ENCODE assay signal across 21 cellular contexts in genomic region chr7:93538061-93538460, GRCh38. TPM values are rescaled to one million over a fixed set of nuclear protein-coding genes. Genes with fewer than 3 reads are reported as not detected.
DNase-seq lines count a peak whose midpoint lies in the region; ATAC-seq and TF ChIP-seq lines count a peak whose summit lies in the region.
"Had no signal": no experiment of that assay in that cellular context is flagged by ENCODE, and none has a peak within 500 bp of the region (broad histone marks: within the 10 kb centered on the region; RNA-seq: fewer than 3 reads in every experiment).

No MANE protein-coding gene starts in this region.

- WGBS in SK-N-SH (ENCODE audit: low lambda C conversion rate): 11% methylated on average over 1 of the region's 1 CpG

- no peak for TF ChIP-seq RAD21 in SK-N-SH (IDR thresholded peaks at IDR 0.05; ENCODE audit: low read length)

- CTCF ChIA-PET in SK-N-SH (lab: Yijun Ruan, JAX): interaction anchor here (1.6 kb wide), 1 partner anchor 13 kb away, joined by 5 read pairs; no protein-coding TSS in a partner anchor

- POLR2A ChIA-PET in SK-N-SH (lab: Yijun Ruan, JAX): no interaction called here

- no peaks in the 10 kb centered on the region for H3K27me3 ChIP-seq in SK-N-SH (ENCODE audit: insufficient read depth)
- H3K27me3 ChIP-seq: BE2C, BLaER1 had no signal

- no peak overlapping the region for H3K4me2 ChIP-seq in SK-N-SH
- H3K4me2 ChIP-seq: BLaER1 had no signal

- no peak for TF ChIP-seq EP300 in SK-N-SH (IDR thresholded peaks at IDR 0.05; ENCODE audit: borderline replicate concordance in 1 of 2, low read depth in 1 of 2, low read length in 1 of 2)

- H3K79me2 ChIP-seq in SK-N-SH (ENCODE audit: insufficient read depth): no peaks in the 10 kb centered on the region

- H3K9me3 ChIP-seq in SK-N-SH: no peaks in the 10 kb centered on the region
- H3K9me3 ChIP-seq in SK-N-MC (ENCODE audit: low read depth, low read length): no peaks in the 10 kb centered on the region
- H3K9me3 ChIP-seq: BE2C, BLaER1, Caco-2 had no signal

- H3K36me3 ChIP-seq in SK-N-SH (replicated peaks in 1 of 2; ENCODE audit: control insufficient read depth in 1 of 2, insufficient read depth in 2 of 2, low read length in 1 of 2) (no peaks in the 10 kb centered on the region), SK-N-MC (ENCODE audit: insufficient read depth, low read length) (no peaks in the 10 kb centered on the region)
- H3K36me3 ChIP-seq: BE2C, BLaER1 had no signal

- TF ChIP-seq CTCF in SK-N-SH (IDR thresholded peaks at IDR 0.05): no peak

- H3K9ac ChIP-seq in SK-N-SH (no peak overlapping the region), SK-N-MC (ENCODE audit: insufficient read length) (no peak overlapping the region)
- H3K9ac ChIP-seq: BLaER1 had no signal

- H3K4me3 ChIP-seq in SK-N-SH (ENCODE audit: low read depth in 2 of 2, low read length in 1 of 2) (no peak overlapping the region), SK-N-MC (peak overlapping the region; percentile 47)
- H3K4me3 ChIP-seq: BLaER1, GM12878 had no signal

- H3K9me2 ChIP-seq in SK-N-SH: 0 out of 2 replicates have a peak, but pooled peaks cover 6% of the 10 kb centered on the region

- no peak for DNase-seq in SK-N-SH
- peak; percentile 70 for DNase-seq in SK-N-MC (ENCODE audit: low read depth, low spot score)
- DNase-seq in NCI-H128 (lab: John Stamatoyannopoulos, UW; ENCODE audit: unreplicated experiment): no peak
- DNase-seq in COR-L47 (lab: John Stamatoyannopoulos, UW): no peak
- DNase-seq: ACHN; BE2C; C1 segment of cervical spinal cord; Caco-2; Calu3; CD4-positive, alpha-beta memory T cell; CD4-positive, CD25-positive, alpha-beta regulatory T cell; CD8-positive, alpha-beta memory T cell; DMS79 treated with DMSO at 0.1 percent for 48 hours; EL; GDM1 had no signal

- no peak overlapping the region for H2AFZ ChIP-seq in SK-N-SH (ENCODE audit: low read depth)

- H3K27ac ChIP-seq in SK-N-SH (ENCODE audit: low read depth in 2 of 2, low read length in 1 of 2) (no peak overlapping the region), SK-N-MC (peak overlapping the region; percentile 67; the same call in 1 of the 2 replicates)
- H3K27ac ChIP-seq: 22Rv1, BLaER1 had no signal

- ATAC-seq in SK-N-SH treated with all-trans-retinoic acid at 6 μM for 48 hours: peak; percentile 47; the same call in 2 of the 3 replicates
- ATAC-seq: GM12878 had no signal

- no peaks in the 10 kb centered on the region; a peak in 1 of 4 replicates for H3K4me1 ChIP-seq in SK-N-SH (ENCODE audit: control insufficient read depth in 1 of 2, insufficient read depth in 2 of 2, low read depth in 1 of 2, low read length in 1 of 2)
- H3K4me1 ChIP-seq: BE2C, Caco-2 had no signal

- H4K20me1 ChIP-seq in SK-N-SH (ENCODE audit: insufficient read depth): no peaks in the 10 kb centered on the region
- H4K20me1 ChIP-seq: BLaER1 had no signal

- no peaks in the 10 kb centered on the region for H3F3A ChIP-seq in SK-N-SH (replicated peaks; ENCODE audit: insufficient read depth)

TF ChIP-seq in SK-N-SH treated with all-trans-retinoic acid at 6 μM for 48 hours, 23 proteins besides CTCF, POLR2A, EP300 and RAD21:
- TF ChIP-seq, protein P1, sequence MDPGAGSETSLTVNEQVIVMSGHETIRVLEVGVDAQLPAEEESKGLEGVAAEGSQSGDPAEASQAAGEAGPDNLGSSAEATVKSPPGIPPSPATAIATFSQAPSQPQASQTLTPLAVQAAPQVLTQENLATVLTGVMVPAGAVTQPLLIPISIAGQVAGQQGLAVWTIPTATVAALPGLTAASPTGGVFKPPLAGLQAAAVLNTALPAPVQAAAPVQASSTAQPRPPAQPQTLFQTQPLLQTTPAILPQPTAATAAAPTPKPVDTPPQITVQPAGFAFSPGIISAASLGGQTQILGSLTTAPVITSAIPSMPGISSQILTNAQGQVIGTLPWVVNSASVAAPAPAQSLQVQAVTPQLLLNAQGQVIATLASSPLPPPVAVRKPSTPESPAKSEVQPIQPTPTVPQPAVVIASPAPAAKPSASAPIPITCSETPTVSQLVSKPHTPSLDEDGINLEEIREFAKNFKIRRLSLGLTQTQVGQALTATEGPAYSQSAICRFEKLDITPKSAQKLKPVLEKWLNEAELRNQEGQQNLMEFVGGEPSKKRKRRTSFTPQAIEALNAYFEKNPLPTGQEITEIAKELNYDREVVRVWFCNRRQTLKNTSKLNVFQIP (CRISPR knock-in tag; IDR thresholded peaks at IDR 0.05; ENCODE audit: borderline replicate concordance, low read depth): no peak
- TF ChIP-seq TOX (CRISPR knock-in tag; IDR thresholded peaks at IDR 0.05; ENCODE audit: borderline replicate concordance) (no peak), TCF4 (CRISPR knock-in tag; IDR thresholded peaks at IDR 0.05; ENCODE audit: borderline replicate concordance) (no peak), ZFP3 (CRISPR knock-in tag; IDR thresholded peaks at IDR 0.05) (no peak), RARB (CRISPR knock-in tag; IDR thresholded peaks at IDR 0.05) (no peak), ESRRG (CRISPR knock-in tag; IDR thresholded peaks at IDR 0.05) (no peak), ZFP30 (CRISPR knock-in tag; IDR thresholded peaks at IDR 0.05) (no peak), ARNTL (CRISPR knock-in tag; IDR thresholded peaks at IDR 0.05; ENCODE audit: borderline replicate concordance, low read depth) (no peak), CSDC2 (CRISPR knock-in tag; IDR thresholded peaks at IDR 0.05) (no peak)

TF ChIP-seq in SK-N-SH, 30 proteins besides CTCF, POLR2A, EP300 and RAD21:
- TF ChIP-seq NRF1 (IDR thresholded peaks at IDR 0.05; ENCODE audit: low read depth, low read length): no peak

RNA-seq across cellular contexts. Expression of gene CALCR, which starts 36.5 kb away (rescaled TPM):
- polyA plus RNA-seq in SK-N-SH (2012; rRNA removed): 0.06 and 0.12 TPM in 2 replicates
- 0.08 and 0.12 TPM in 2 replicates for polyA plus RNA-seq in SK-N-SH (2012; cell fraction: cytosol; rRNA removed)
- 0.05 and 0.08 TPM in 2 replicates for polyA plus RNA-seq in SK-N-SH (2012; cell fraction: nucleus; rRNA removed)
- polyA plus RNA-seq: AG04450; CD14-positive monocyte; CD4-positive, alpha-beta memory T cell; CD4-positive, CD25-positive, alpha-beta regulatory T cell; CD8-positive, alpha-beta memory T cell; GM12878 had no signal
